Comparison of ENCODE assay signal across 29 cellular contexts in genomic region chr10:132016514-132016913, GRCh38. TPM values are rescaled to one million over a fixed set of nuclear protein-coding genes. Genes with fewer than 3 reads are reported as not detected.
"Had no signal": no experiment of that assay in that cellular context is flagged by ENCODE, and none has a peak within 500 bp of the region (broad histone marks: within the 10 kb centered on the region; RNA-seq: fewer than 3 reads in every experiment).

No MANE protein-coding gene starts in this region.

- H3K9me3 ChIP-seq: colonic mucosa, esophagus squamous epithelium, lower lobe of right lung, mucosa of descending colon, spleen, testis, tibial artery, vagina had no signal

- H3K9ac ChIP-seq: parathyroid adenoma had no signal

- H3K4me1 ChIP-seq: colonic mucosa, lower lobe of right lung, parathyroid adenoma, spleen, testis, tibial artery, vagina had no signal

- H3K4me1 Mint-ChIP-seq: mesothelial cell of epicardium; naive B cell; neural crest cell; stimulated activated memory B cell treated with anti-CD40 and anti-IgM and Interleukin-4, amounts not matched to agents 10 μg/mL and 1 μg/mL and 100 μg/mL, for 72 hours had no signal

- H3K4me3 Mint-ChIP-seq: dendritic cell treated with granulocyte-macrophage colony-stimulating factor and Interleukin-4, amounts not matched to agents 40 ng/mL and 50 ng/mL, for 4 days; memory B cell; mesothelial cell of epicardium; naive B cell; natural killer cell treated with Interleukin-12 subunit alpha and Interleukin-12 subunit beta and Interleukin-15 and Interleukin-18, amount 100 ng/mL, for 72 hours; neural crest cell; stimulated activated memory B cell treated with anti-CD40 and anti-IgM and Interleukin-4, amounts not matched to agents 10 μg/mL and 1 μg/mL and 100 μg/mL, for 72 hours had no signal

- H3K4me3 ChIP-seq: colonic mucosa, esophagus squamous epithelium, lower lobe of right lung, mucosa of descending colon, skin epidermis, spleen, testis, tibial artery, vagina had no signal

- H3K9me3 Mint-ChIP-seq: dendritic cell treated with granulocyte-macrophage colony-stimulating factor and Interleukin-4, amounts not matched to agents 40 ng/mL and 50 ng/mL, for 4 days; memory B cell; mesothelial cell of epicardium; naive B cell; natural killer cell treated with Interleukin-12 subunit alpha and Interleukin-12 subunit beta and Interleukin-15 and Interleukin-18, amount 100 ng/mL, for 72 hours; neural crest cell; stimulated activated memory B cell treated with anti-CD40 and anti-IgM and Interleukin-4, amounts not matched to agents 10 μg/mL and 1 μg/mL and 100 μg/mL, for 72 hours had no signal

- H3K36me3 Mint-ChIP-seq: memory B cell; mesothelial cell of epicardium; naive B cell; natural killer cell treated with Interleukin-12 subunit alpha and Interleukin-12 subunit beta and Interleukin-15 and Interleukin-18, amount 100 ng/mL, for 72 hours; stimulated activated memory B cell treated with anti-CD40 and anti-IgM and Interleukin-4, amounts not matched to agents 10 μg/mL and 1 μg/mL and 100 μg/mL, for 72 hours had no signal

- H3K27ac Mint-ChIP-seq: dendritic cell treated with granulocyte-macrophage colony-stimulating factor and Interleukin-4, amounts not matched to agents 40 ng/mL and 50 ng/mL, for 4 days; memory B cell; mesothelial cell of epicardium; natural killer cell treated with Interleukin-12 subunit alpha and Interleukin-12 subunit beta and Interleukin-15 and Interleukin-18, amount 100 ng/mL, for 72 hours; progenitor cell of endocrine pancreas; stimulated activated memory B cell treated with anti-CD40 and anti-IgM and Interleukin-4, amounts not matched to agents 10 μg/mL and 1 μg/mL and 100 μg/mL, for 72 hours had no signal

- H3K27me3 Mint-ChIP-seq: dendritic cell treated with granulocyte-macrophage colony-stimulating factor and Interleukin-4, amounts not matched to agents 40 ng/mL and 50 ng/mL, for 4 days; memory B cell; natural killer cell treated with Interleukin-12 subunit alpha and Interleukin-12 subunit beta and Interleukin-15 and Interleukin-18, amount 100 ng/mL, for 72 hours; stimulated activated memory B cell treated with anti-CD40 and anti-IgM and Interleukin-4, amounts not matched to agents 10 μg/mL and 1 μg/mL and 100 μg/mL, for 72 hours had no signal

- DNase-seq: colonic mucosa; effector CD8-positive, alpha-beta T cell; erythroblast; esophagus squamous epithelium; foreskin melanocyte; glutamatergic neuron; hypothalamus; left ventricle myocardium superior; lower lobe of right lung; mucosa of descending colon; naive B cell; right cardiac atrium; spleen; stimulated activated CD4-positive, alpha-beta T cell treated with anti-CD3 and anti-CD28 coated beads, Interleukin-4, amount 100 ng/mL, for 4 hours; stimulated activated naive CD8-positive, alpha-beta T cell treated with anti-CD3 and anti-CD28 coated beads, Interleukin-15, Interleukin-2, amounts not matched to agents 100 U/mL and 50 U/mL, for 24 hours; substantia nigra; testis; tibial artery had no signal

- H3K27ac ChIP-seq: colonic mucosa, esophagus squamous epithelium, lower lobe of right lung, parathyroid adenoma, skin epidermis, spleen, testis, tibial artery, vagina had no signal

- H3K36me3 ChIP-seq: colonic mucosa, esophagus squamous epithelium, lower lobe of right lung, spleen, tibial artery, vagina had no signal

- H3K27me3 ChIP-seq: colonic mucosa, spleen, testis, tibial artery, vagina had no signal

RNA-seq across cellular contexts. Expression of gene JAKMIP3, which starts 49.2 kb away (rescaled TPM):
- total RNA-seq: endothelial cell of umbilical vein had no signal
